15 cellular contexts compared by ENCODE assay signal in genomic region chr3:153903430-153903829, GRCh38.
DNase-seq lines count a peak whose midpoint lies in the region; ATAC-seq and TF ChIP-seq lines count a peak whose summit lies in the region.
"Had no signal": no experiment of that assay in that cellular context is flagged by ENCODE, and none has a peak within 500 bp of the region (broad histone marks: within the 10 kb centered on the region; RNA-seq: fewer than 3 reads in every experiment).

No MANE protein-coding gene starts in this region.

- H3K36me3 Mint-ChIP-seq in glutamatergic neuron (ENCODE audit: unreplicated experiment) (no peaks in the 10 kb centered on the region), immature natural killer cell (no peaks in the 10 kb centered on the region)
- H3K36me3 Mint-ChIP-seq: CD8-positive, alpha-beta T cell had no signal

- H3K4me3 Mint-ChIP-seq in glutamatergic neuron (ENCODE audit: unreplicated experiment) (no peak overlapping the region), immature natural killer cell (no peak overlapping the region)
- H3K4me3 Mint-ChIP-seq: CD8-positive, alpha-beta T cell; nephron had no signal

- H3K9me3 Mint-ChIP-seq in glutamatergic neuron (ENCODE audit: unreplicated experiment): peaks cover 3% of the 10 kb centered on the region
- peaks cover 0 to 5% (median 3%) of the 10 kb centered on the region in 6 donors for H3K9me3 Mint-ChIP-seq in immature natural killer cell
- H3K9me3 Mint-ChIP-seq: nephron had no signal

- peak; percentile 79 for ATAC-seq in GM18907 (IDR thresholded peaks at IDR 0.05; ENCODE audit: unreplicated experiment)
- peak; percentile 77 for ATAC-seq in GM21786 (IDR thresholded peaks at IDR 0.05; ENCODE audit: unreplicated experiment)
- peak; percentile 94 for ATAC-seq in HG03354 (IDR thresholded peaks at IDR 0.05; ENCODE audit: poor library complexity, severe bottlenecking, unreplicated experiment)
- ATAC-seq in GM21529 (IDR thresholded peaks at IDR 0.05; ENCODE audit: unreplicated experiment): no peak
- ATAC-seq in left ventricle myocardium superior: no peak
- ATAC-seq: body of pancreas; CD8-positive, alpha-beta T cell had no signal

- intact Hi-C loops in left ventricle myocardium superior (cut with micrococcal nuclease): no loop called here

- H3K4me1 Mint-ChIP-seq in glutamatergic neuron (ENCODE audit: low read depth, unreplicated experiment) (no peaks in the 10 kb centered on the region), immature natural killer cell (no peaks in the 10 kb centered on the region)
- H3K4me1 Mint-ChIP-seq: nephron had no signal

- no peak for DNase-seq in glutamatergic neuron
- no peak for DNase-seq in dermis blood vessel endothelial cell
- no peak for DNase-seq in immature natural killer cell
- no peak for DNase-seq in left ventricle myocardium superior
- DNase-seq: activated CD8-positive, alpha-beta memory T cell treated with anti-CD3 and anti-CD28 coated beads, Interleukin-2, amount 50 U/mL, for 4 hours; body of pancreas; CD8-positive, alpha-beta T cell; NCI-H1092; NK-92 treated with Interleukin-12 subunit alpha and Interleukin-12 subunit beta, amount 100 ng/mL, for 24 hours; spleen had no signal

- H3K27me3 Mint-ChIP-seq in glutamatergic neuron (ENCODE audit: unreplicated experiment) (no peaks in the 10 kb centered on the region), immature natural killer cell (ENCODE audit: low read depth in 3 of 3) (peaks cover 0 to 3% (median 2%) of the 10 kb centered on the region in 3 donors)

- TF ChIP-seq CTCF in glutamatergic neuron (IDR thresholded peaks at IDR 0.05; ENCODE audit: partially characterized antibody, unreplicated experiment): peak; percentile 14

- no peak overlapping the region for H3K27ac Mint-ChIP-seq in glutamatergic neuron (ENCODE audit: unreplicated experiment)
- no peak overlapping the region for H3K27ac Mint-ChIP-seq in immature natural killer cell
- H3K27ac Mint-ChIP-seq: CD8-positive, alpha-beta T cell; nephron had no signal

Comparison
In these comparisons a context has a peak if more than half of its experiments do, and no peak if none do; other contexts are left out.
1. ATAC-seq: peak in GM18907 (single experiment), GM21786 (single experiment) and HG03354 (single experiment); none in GM21529 (single experiment) and left ventricle myocardium superior (single experiment).